Comparison of ENCODE assay signal across 8 cellular contexts in genomic region chr14:50944647-50945413, GRCh38. TPM values are rescaled to one million over a fixed set of nuclear protein-coding genes. Genes with fewer than 3 reads are reported as not detected.
DNase-seq lines count a peak whose midpoint lies in the region; ATAC-seq and TF ChIP-seq lines count a peak whose summit lies in the region.

No MANE protein-coding gene starts in this region.

- H3K36me3 ChIP-seq in BLaER1: no peaks in the 10 kb centered on the region
- peaks cover 3% of the 10 kb centered on the region for H3K36me3 ChIP-seq in fibroblast of lung (ENCODE audit: control insufficient read depth, insufficient read depth, low read length)

- H3K4me3 ChIP-seq in BLaER1: peak overlapping the region; percentile 68
- H3K4me3 ChIP-seq in fibroblast of lung (replicated peaks in 1 of 4; ENCODE audit: control extremely low read depth in 1 of 4, insufficient read depth in 1 of 4, low read depth in 3 of 4, low read length in 4 of 4): peak overlapping the region; percentile 52 to 85 (median 68)

- peak overlapping the region; percentile 84 for H3K27ac Mint-ChIP-seq in neural crest cell (ENCODE audit: unreplicated experiment)

- peak; percentile 21 for ATAC-seq in GM18907 (IDR thresholded peaks at IDR 0.05; ENCODE audit: unreplicated experiment)
- no peak for ATAC-seq in HG02970 (IDR thresholded peaks at IDR 0.05; ENCODE audit: low FRiP score, unreplicated experiment)
- no peak for ATAC-seq in GM21526 (IDR thresholded peaks at IDR 0.05; ENCODE audit: low FRiP score, unreplicated experiment)

- H3K9me3 ChIP-seq in BLaER1 (peaks cover 16% of the 10 kb centered on the region), fibroblast of lung (ENCODE audit: control insufficient read depth, insufficient read depth, low read depth, low read length) (no peaks in the 10 kb centered on the region)

- H3K4me1 ChIP-seq in BLaER1: peaks cover 13% of the 10 kb centered on the region
- H3K4me1 ChIP-seq in fibroblast of lung (ENCODE audit: control insufficient read depth, extremely low read depth, insufficient read depth, low read length): no peaks in the 10 kb centered on the region

- H3K9me3 Mint-ChIP-seq in neural crest cell: no peaks in the 10 kb centered on the region

- peaks cover 48% of the 10 kb centered on the region for H3K27me3 ChIP-seq in BLaER1
- no peaks in the 10 kb centered on the region for H3K27me3 ChIP-seq in fibroblast of lung (ENCODE audit: control insufficient read depth, insufficient read depth, low read length)

- peak overlapping the region; percentile 94 for H3K4me2 ChIP-seq in BLaER1
- peak overlapping the region; percentile 81 for H3K4me2 ChIP-seq in fibroblast of lung (ENCODE audit: extremely low read depth, insufficient read depth, low read length)

- peaks cover 33% of the 10 kb centered on the region for H3K4me1 Mint-ChIP-seq in neural crest cell

- TF ChIP-seq CTCF in VCaP (conservative IDR thresholded peaks at IDR 0.05): no peak
- TF ChIP-seq CTCF in fibroblast of lung (conservative IDR thresholded peaks at IDR 0.05 in 1 of 2, IDR thresholded peaks at IDR 0.05 in 1 of 2; ENCODE audit: low read depth in 1 of 2, low read length in 2 of 2): no peak
- TF ChIP-seq CTCF in neural crest cell (conservative IDR thresholded peaks at IDR 0.05): no peak

- H3K9ac ChIP-seq in BLaER1: 0 out of 2 replicates have a peak overlapping the region, but pooled peaks have one; percentile 6
- H3K9ac ChIP-seq in fibroblast of lung (ENCODE audit: insufficient read depth, low read length): peak overlapping the region; percentile 70

- peaks cover 2% of the 10 kb centered on the region for H3K36me3 Mint-ChIP-seq in neural crest cell (ENCODE audit: low read depth)

- DNase-seq in M059J (ENCODE audit: low read depth) (peak; percentile 74), fibroblast of lung (ENCODE audit: low read depth in 2 of 2) (peak; percentile 33 to 55), neural crest cell (ENCODE audit: low read depth, low spot score) (no peak)

- peak overlapping the region; percentile 64 for H2AFZ ChIP-seq in fibroblast of lung (ENCODE audit: low read length)

- peaks cover 9% of the 10 kb centered on the region for H3K27me3 Mint-ChIP-seq in neural crest cell (ENCODE audit: low read depth)

- no peaks in the 10 kb centered on the region for H4K20me1 ChIP-seq in BLaER1
- H4K20me1 ChIP-seq in fibroblast of lung (ENCODE audit: control insufficient read depth, extremely low read depth, insufficient read depth, low read length): no peaks in the 10 kb centered on the region

- H3K79me2 ChIP-seq in fibroblast of lung (ENCODE audit: control insufficient read depth, insufficient read depth, low read length): no peaks in the 10 kb centered on the region

- H3K4me3 Mint-ChIP-seq in neural crest cell: peak overlapping the region; percentile 95

- H3K27ac ChIP-seq in BLaER1 (no peak overlapping the region), VCaP (peak overlapping the region; percentile 58), fibroblast of lung (ENCODE audit: insufficient read depth, low read length) (no peak overlapping the region)

RNA-seq across cellular contexts. Expression of gene PYGL, which starts 0.5 kb away (rescaled TPM):
- 44.9 and 75.8 TPM in 2 replicates for total RNA-seq in M059J (2014; rRNA removed; shearing (Covaris generic))
- total RNA-seq in fibroblast of lung (58.6 and 76.8 TPM in 2 replicates), neural crest cell (45.2 and 45.3 TPM in 2 replicates)
- polyA plus RNA-seq in fibroblast of lung: 37.8 and 56.2 TPM in 2 replicates
- polyA plus RNA-seq in fibroblast of lung (2012): 32.1 and 51.1 TPM in 2 replicates
- polyA minus RNA-seq in fibroblast of lung (ENCODE audit: low replicate concordance): 15.2 and 22.7 TPM in 2 replicates
